12 cellular contexts compared by ENCODE assay signal in the genomic region with DNA sequence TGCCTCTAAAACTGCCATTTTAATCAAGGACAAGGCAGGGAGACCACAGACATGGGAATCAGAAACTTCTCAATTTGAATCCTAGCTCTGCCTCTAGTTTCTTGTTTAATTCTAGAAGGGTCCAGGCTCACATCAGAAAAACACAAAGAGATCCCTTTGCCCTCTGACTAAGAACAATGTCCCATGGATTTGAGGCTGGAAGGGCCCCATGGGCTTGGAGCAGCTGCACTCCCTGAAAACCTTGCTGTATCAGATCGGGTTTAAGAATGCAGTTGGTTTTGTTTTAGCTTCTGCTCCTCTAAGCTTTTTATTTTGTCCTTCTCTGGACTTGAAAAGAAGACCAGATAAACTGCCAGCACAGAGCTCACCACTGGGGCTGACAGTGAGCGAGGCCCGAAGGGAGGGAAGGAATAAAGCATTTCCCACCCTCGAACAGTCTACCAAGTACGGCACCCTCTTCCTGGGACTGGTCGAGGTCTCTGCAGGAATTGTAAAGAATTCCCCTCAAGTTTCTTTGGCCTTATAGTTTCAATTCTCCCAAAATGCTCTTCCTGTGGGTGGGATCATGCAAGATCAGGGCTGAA.
DNase-seq lines count a peak whose midpoint lies in the region; TF ChIP-seq lines count a peak whose summit lies in the region.
"Had no signal": no experiment of that assay in that cellular context is flagged by ENCODE, and none has a peak within 500 bp of the region (broad histone marks: within the 10 kb centered on the region; RNA-seq: fewer than 3 reads in every experiment).

No MANE protein-coding gene starts in this region.

- H3K27ac ChIP-seq in ascending aorta (peak overlapping the region; percentile 15 to 60), mesendoderm (ENCODE audit: low read depth, low read length) (no peak overlapping the region), subcutaneous abdominal adipose tissue (ENCODE audit: low read depth, low read length) (peak overlapping the region; percentile 38)

- no peak overlapping the region for H4K8ac ChIP-seq in mesendoderm (ENCODE audit: low read depth, low read length)

- no peaks in the 10 kb centered on the region for H3K36me3 ChIP-seq in ascending aorta
- H3K36me3 ChIP-seq in mesendoderm (ENCODE audit: control insufficient read depth, insufficient read depth, low read length), result no peaks in the 10 kb centered on the region
- H3K36me3 ChIP-seq in subcutaneous abdominal adipose tissue (ENCODE audit: control insufficient read depth in 5 of 5, insufficient read depth in 5 of 5, low read length in 5 of 5), result no peaks in the 10 kb centered on the region

- H3K56ac ChIP-seq in mesendoderm (ENCODE audit: low read length), result peak overlapping the region; percentile 26

- no peaks in the 10 kb centered on the region for H3K27me3 ChIP-seq in ascending aorta
- H3K27me3 ChIP-seq in mesendoderm (ENCODE audit: insufficient read depth, low read length, poor library complexity), result no peaks in the 10 kb centered on the region
- H3K27me3 ChIP-seq in subcutaneous abdominal adipose tissue (ENCODE audit: control insufficient read depth in 5 of 5, insufficient read depth in 4 of 5, low read length in 5 of 5), result no peaks in the 10 kb centered on the region

- no peak overlapping the region for H2AK5ac ChIP-seq in mesendoderm (ENCODE audit: low read length)

- no peaks in the 10 kb centered on the region for H3K79me2 ChIP-seq in mesendoderm (ENCODE audit: control insufficient read depth, insufficient read depth, low read length)

- H2BK15ac ChIP-seq in mesendoderm (replicated peaks; ENCODE audit: low read depth), result no peak overlapping the region

- peaks cover 10% of the 10 kb centered on the region for H3K36me3 Mint-ChIP-seq in T-helper 2 cell treated with Interferon-gamma antibody and Interleukin-4, amounts not matched to agents 5 μg/mL and 100 μg/mL, for 36 hours (ENCODE audit: low read depth)

- H3K4me1 ChIP-seq in ascending aorta (peaks cover 32 to 39% of the 10 kb centered on the region in 2 donors), mesendoderm (ENCODE audit: control insufficient read depth, low read depth, low read length) (peaks cover 8% of the 10 kb centered on the region), subcutaneous abdominal adipose tissue (ENCODE audit: control insufficient read depth in 5 of 5, insufficient read depth in 5 of 5, low read length in 5 of 5) (peaks cover 0 to 58% (median 39%) of the 10 kb centered on the region in 5 donors)

- H3K23ac ChIP-seq in mesendoderm (ENCODE audit: low read length), result no peak overlapping the region

- no CpG with 5 or more reads among the region's 6 CpGs for WGBS in mesendoderm (ENCODE audit: extremely low coverage, insufficient coverage, low lambda C conversion rate)

- H3K4ac ChIP-seq in mesendoderm (ENCODE audit: low read depth, low read length), result peak overlapping the region; percentile 18

- H3K27ac Mint-ChIP-seq in T-helper 2 cell treated with Interferon-gamma antibody and Interleukin-4, amounts not matched to agents 5 μg/mL and 100 μg/mL, for 36 hours, result no peak overlapping the region
- H3K27ac Mint-ChIP-seq: T-helper 17 cell had no signal

- no peak overlapping the region for H3K9ac ChIP-seq in mesendoderm (ENCODE audit: low read length)
- peak overlapping the region in 1 of 5 donors; percentile 29 for H3K9ac ChIP-seq in subcutaneous abdominal adipose tissue (ENCODE audit: low read length in 5 of 5)

- H2BK5ac ChIP-seq in mesendoderm (ENCODE audit: low read length), result no peak overlapping the region

- H3K4me3 ChIP-seq in ascending aorta, result no peak overlapping the region
- no peak overlapping the region for H3K4me3 ChIP-seq in mesendoderm (ENCODE audit: low read length)
- H3K4me3 ChIP-seq in subcutaneous abdominal adipose tissue (ENCODE audit: low read depth in 1 of 5, low read length in 5 of 5), result peak overlapping the region in 1 of 5 donors; percentile 29
- H3K4me3 ChIP-seq: GM12878 had no signal

- no peak overlapping the region for H4K5ac ChIP-seq in mesendoderm (ENCODE audit: low read length)

- peaks cover 9% of the 10 kb centered on the region for H3K9me3 Mint-ChIP-seq in T-helper 2 cell treated with Interferon-gamma antibody and Interleukin-4, amounts not matched to agents 5 μg/mL and 100 μg/mL, for 36 hours

- H3K4me2 ChIP-seq in mesendoderm (ENCODE audit: low read length), result no peak overlapping the region

- H2BK120ac ChIP-seq in mesendoderm (ENCODE audit: low read depth, low read length), result no peak overlapping the region

- no peak for TF ChIP-seq CTCF in ascending aorta (IDR thresholded peaks at IDR 0.05)

- no peaks in the 10 kb centered on the region for H3K27me3 Mint-ChIP-seq in T-helper 2 cell treated with Interferon-gamma antibody and Interleukin-4, amounts not matched to agents 5 μg/mL and 100 μg/mL, for 36 hours (ENCODE audit: low read depth)
- H3K27me3 Mint-ChIP-seq: T-helper 17 cell had no signal

- H3K9me3 ChIP-seq in ascending aorta, result no peaks in the 10 kb centered on the region
- no peaks in the 10 kb centered on the region for H3K9me3 ChIP-seq in subcutaneous abdominal adipose tissue (ENCODE audit: control insufficient read depth in 5 of 5, low read length in 5 of 5)

- no peak overlapping the region for H3K18ac ChIP-seq in mesendoderm (ENCODE audit: low read length)

- DNase-seq in LHCN-M2 (ENCODE audit: low read depth) (peak; percentile 53), ascending aorta (ENCODE audit: low spot score in 2 of 2) (no peak), mesendoderm (no peak), occipital lobe (lab: John Stamatoyannopoulos, UW) (no peak)
- no peak for DNase-seq in stimulated activated CD4-positive, alpha-beta T cell treated with anti-CD3 and anti-CD28 coated beads, Interleukin-4, amount 100 ng/mL, for 4 hours
- no peak for DNase-seq in T-helper 2 cell treated with Interferon-gamma antibody and Interleukin-4, amounts not matched to agents 5 μg/mL and 100 μg/mL, for 36 hours (ENCODE audit: low spot score)
- DNase-seq in stimulated activated CD8-positive, alpha-beta memory T cell treated with anti-CD3 and anti-CD28 coated beads, Interleukin-4, amount 100 ng/mL, for 48 hours, result no peak
- DNase-seq: immature natural killer cell, NCI-H1105, T-helper 17 cell had no signal

- H3K4me1 Mint-ChIP-seq in T-helper 2 cell treated with Interferon-gamma antibody and Interleukin-4, amounts not matched to agents 5 μg/mL and 100 μg/mL, for 36 hours (ENCODE audit: low read depth), result peaks cover 4% of the 10 kb centered on the region

- H3K4me3 Mint-ChIP-seq in T-helper 2 cell treated with Interferon-gamma antibody and Interleukin-4, amounts not matched to agents 5 μg/mL and 100 μg/mL, for 36 hours, result no peak overlapping the region
- H3K4me3 Mint-ChIP-seq: immature natural killer cell, T-helper 17 cell had no signal

- intact Hi-C loops in ascending aorta (cut with DNase I), result no loop called here

- peaks cover 9% of the 10 kb centered on the region for H3K79me1 ChIP-seq in mesendoderm (ENCODE audit: low read length)
